In genomic region chr9:124209279-124209678, GRCh38 we compare ENCODE assay signal across 17 cellular contexts. TPM values are rescaled to one million over a fixed set of nuclear protein-coding genes. Genes with fewer than 3 reads are reported as not detected.
DNase-seq lines count a peak whose midpoint lies in the region; ATAC-seq, FAIRE-seq and TF ChIP-seq lines count a peak whose summit lies in the region.
"Had no signal": no experiment of that assay in that cellular context is flagged by ENCODE, and none has a peak within 500 bp of the region (broad histone marks: within the 10 kb centered on the region; RNA-seq: fewer than 3 reads in every experiment).

No MANE protein-coding gene starts in this region.

- no peaks in the 10 kb centered on the region for H3K23me2 ChIP-seq in H1 (ENCODE audit: low read depth, low read length)

- TF ChIP-seq POLR2A in H1 (IDR thresholded peaks at IDR 0.05; ENCODE audit: control extremely low read depth in 1 of 2, low read depth in 2 of 2, low read length in 2 of 2): no peak

- no peak for TF ChIP-seq EP300 in H1 (IDR thresholded peaks at IDR 0.05; ENCODE audit: borderline replicate concordance in 1 of 2, low read depth in 2 of 2, low read length in 2 of 2)

- ATAC-seq in activated CD8-positive, alpha-beta T cell treated with anti-CD3 and anti-CD28 coated beads, Interleukin-2, amount 10 ng/mL, durations not matched to agents 7 days and 5 days: no peak
- ATAC-seq in activated CD8-positive, alpha-beta T cell treated with anti-CD3 and anti-CD28 coated beads for 36 hours: no peak
- no peak for ATAC-seq in stimulated activated effector memory CD8-positive, alpha-beta T cell treated with anti-CD3 and anti-CD28 coated beads, Interleukin-12 subunit alpha, Interleukin-12 subunit beta, amount 100 ng/mL, for 72 hours
- ATAC-seq in left cardiac atrium: no peak
- ATAC-seq: PC-3 had no signal

- H3K36me3 Mint-ChIP-seq in activated CD8-positive, alpha-beta T cell treated with anti-CD3 and anti-CD28 coated beads, Interleukin-2, amount 10 ng/mL, durations not matched to agents 7 days and 5 days (ENCODE audit: low read depth): peaks cover 14% of the 10 kb centered on the region
- H3K36me3 Mint-ChIP-seq in activated CD8-positive, alpha-beta T cell treated with anti-CD3 and anti-CD28 coated beads for 36 hours (ENCODE audit: low read depth): no peaks in the 10 kb centered on the region
- H3K36me3 Mint-ChIP-seq in stimulated activated effector memory CD8-positive, alpha-beta T cell treated with anti-CD3 and anti-CD28 coated beads, Interleukin-12 subunit alpha, Interleukin-12 subunit beta, amount 100 ng/mL, for 72 hours: peaks cover 8% of the 10 kb centered on the region

- TF ChIP-seq RAD21 in H1 (IDR thresholded peaks at IDR 0.05 in 1 of 2, conservative IDR thresholded peaks at IDR 0.05 in 1 of 2; ENCODE audit: low read depth in 2 of 2, low read length in 2 of 2): peak in 1 of 2 experiments; percentile 41; a peak in 2 of 4 replicates

- peak overlapping the region; percentile 81 for H2AFZ ChIP-seq in H1 (ENCODE audit: low read length)

- DNase-seq in activated CD8-positive, alpha-beta T cell treated with anti-CD3 and anti-CD28 coated beads, Interleukin-2, amount 10 ng/mL, durations not matched to agents 7 days and 5 days: no peak
- no peak for DNase-seq in activated CD8-positive, alpha-beta T cell treated with anti-CD3 and anti-CD28 coated beads for 36 hours
- peak; percentile 43 for DNase-seq in NT2/D1 (ENCODE audit: low read depth, low spot score)
- DNase-seq in H1 (ENCODE audit: low read depth in 1 of 2, low spot score in 2 of 2): peak; percentile 31 to 59
- DNase-seq in stimulated activated effector memory CD8-positive, alpha-beta T cell treated with anti-CD3 and anti-CD28 coated beads, Interleukin-12 subunit alpha, Interleukin-12 subunit beta, amount 100 ng/mL, for 72 hours (ENCODE audit: low spot score in 2 of 2): no peak
- DNase-seq in left cardiac atrium: no peak
- no peak for DNase-seq in NCI-H2029 (lab: John Stamatoyannopoulos, UW)
- DNase-seq in NCI-H510A treated with DMSO at 0.1 percent for 48 hours (lab: John Stamatoyannopoulos, UW): no peak
- DNase-seq: activated CD8-positive, alpha-beta memory T cell treated with anti-CD3 and anti-CD28 coated beads, Interleukin-2, amount 50 U/mL, for 4 hours; activated naive CD4-positive, alpha-beta T cell treated with anti-CD3 and anti-CD28 coated beads, Interleukin-2, amount 50 U/mL, for 16 hours; HFFc6; NCI-H1048; PC-3; retina; substantia nigra had no signal

- no peak overlapping the region for H3K4ac ChIP-seq in H1 (replicated peaks; ENCODE audit: insufficient read length, low read depth, low read length)

- H3K23ac ChIP-seq in H1 (ENCODE audit: insufficient read length): no peak overlapping the region

- H3K27me3 Mint-ChIP-seq in activated CD8-positive, alpha-beta T cell treated with anti-CD3 and anti-CD28 coated beads, Interleukin-2, amount 10 ng/mL, durations not matched to agents 7 days and 5 days (ENCODE audit: low read depth): no peaks in the 10 kb centered on the region
- H3K27me3 Mint-ChIP-seq in activated CD8-positive, alpha-beta T cell treated with anti-CD3 and anti-CD28 coated beads for 36 hours: no peaks in the 10 kb centered on the region

- H2BK120ac ChIP-seq in H1 (replicated peaks; ENCODE audit: low read depth, low read length): no peak overlapping the region

- peaks cover 71% of the 10 kb centered on the region for H3K4me1 Mint-ChIP-seq in activated CD8-positive, alpha-beta T cell treated with anti-CD3 and anti-CD28 coated beads, Interleukin-2, amount 10 ng/mL, durations not matched to agents 7 days and 5 days (ENCODE audit: low read depth)
- H3K4me1 Mint-ChIP-seq in activated CD8-positive, alpha-beta T cell treated with anti-CD3 and anti-CD28 coated beads for 36 hours (ENCODE audit: low read depth): peaks cover 49% of the 10 kb centered on the region
- peaks cover 72% of the 10 kb centered on the region for H3K4me1 Mint-ChIP-seq in stimulated activated effector memory CD8-positive, alpha-beta T cell treated with anti-CD3 and anti-CD28 coated beads, Interleukin-12 subunit alpha, Interleukin-12 subunit beta, amount 100 ng/mL, for 72 hours

- POLR2A ChIA-PET in activated CD8-positive, alpha-beta T cell treated with anti-CD3 and anti-CD28 coated beads, Interleukin-2, amount 10 ng/mL, durations not matched to agents 7 days and 5 days (lab: Charles Lee): no interaction called here
- POLR2A ChIA-PET in activated CD8-positive, alpha-beta T cell treated with anti-CD3 and anti-CD28 coated beads for 36 hours (lab: Charles Lee): interaction anchor here (1.0 kb wide), 1 partner anchor 9 kb away, joined by 5 read pairs; no protein-coding TSS in a partner anchor
- POLR2A ChIA-PET in H1 (lab: Charles Lee; ENCODE audit: partially characterized antibody): interaction anchor here (1.3 kb wide), 1 partner anchor 12 kb away, joined by 3 read pairs; no protein-coding TSS in a partner anchor

- H3K9ac ChIP-seq in NT2/D1 (ENCODE audit: insufficient read length, low read depth): no peak overlapping the region
- H3K9ac ChIP-seq in H1 (replicated peaks in 1 of 4; ENCODE audit: extremely low read depth in 1 of 4, low read depth in 3 of 4, low read length in 3 of 4): no peak overlapping the region; a peak in 1 of 7 replicates

- H4K20me1 ChIP-seq in H1 (replicated peaks in 1 of 2; ENCODE audit: control insufficient read depth in 1 of 2, insufficient read depth in 2 of 2, low read length in 2 of 2): no peaks in the 10 kb centered on the region

- H3K4me1 ChIP-seq in NT2/D1 (ENCODE audit: insufficient read depth, insufficient read length) (peaks cover 4% of the 10 kb centered on the region), H1 (replicated peaks in 1 of 4; ENCODE audit: control insufficient read depth in 3 of 4, insufficient read depth in 4 of 4, low read length in 3 of 4) (peaks cover 0 to 4% (median 2%) of the 10 kb centered on the region in 4 experiments; a peak in 4 of 7 replicates)

- no peak for FAIRE-seq in H1 (lab: Jason Lieb, UNC)
- FAIRE-seq: bronchial epithelial cell had no signal

- no peak overlapping the region for H4K91ac ChIP-seq in H1 (replicated peaks; ENCODE audit: insufficient read length, low read length)

- peak overlapping the region; percentile 76 for H3K27ac Mint-ChIP-seq in activated CD8-positive, alpha-beta T cell treated with anti-CD3 and anti-CD28 coated beads, Interleukin-2, amount 10 ng/mL, durations not matched to agents 7 days and 5 days
- no peak overlapping the region for H3K27ac Mint-ChIP-seq in activated CD8-positive, alpha-beta T cell treated with anti-CD3 and anti-CD28 coated beads for 36 hours
- H3K27ac Mint-ChIP-seq in stimulated activated effector memory CD8-positive, alpha-beta T cell treated with anti-CD3 and anti-CD28 coated beads, Interleukin-12 subunit alpha, Interleukin-12 subunit beta, amount 100 ng/mL, for 72 hours: peak overlapping the region; percentile 1
- H3K27ac Mint-ChIP-seq: HFFc6 had no signal

- H3K9me3 ChIP-seq in NT2/D1 (ENCODE audit: insufficient read depth, low read length) (peaks cover 13% of the 10 kb centered on the region; the same call in 1 of the 2 replicates), H1 (ENCODE audit: insufficient read depth in 2 of 2, low read depth in 1 of 2, low read length in 1 of 2) (0 out of 4 replicates have a peak, but pooled peaks cover 0 to 2% of the 10 kb centered on the region in 2 experiments)

- no peak overlapping the region for H3K18ac ChIP-seq in H1 (ENCODE audit: extremely low read depth, low read length)

- H3K4me3 ChIP-seq in NT2/D1 (ENCODE audit: insufficient read length, low read depth) (no peak overlapping the region), H1 (ENCODE audit: extremely low read depth in 1 of 4, insufficient read depth in 2 of 4, low read depth in 3 of 4, low read length in 4 of 4) (no peak overlapping the region)

- peaks cover 4% of the 10 kb centered on the region for H3K9me3 Mint-ChIP-seq in activated CD8-positive, alpha-beta T cell treated with anti-CD3 and anti-CD28 coated beads, Interleukin-2, amount 10 ng/mL, durations not matched to agents 7 days and 5 days (ENCODE audit: insufficient read depth)
- peaks cover 2% of the 10 kb centered on the region for H3K9me3 Mint-ChIP-seq in activated CD8-positive, alpha-beta T cell treated with anti-CD3 and anti-CD28 coated beads for 36 hours
- H3K9me3 Mint-ChIP-seq in stimulated activated effector memory CD8-positive, alpha-beta T cell treated with anti-CD3 and anti-CD28 coated beads, Interleukin-12 subunit alpha, Interleukin-12 subunit beta, amount 100 ng/mL, for 72 hours: no peaks in the 10 kb centered on the region
- H3K9me3 Mint-ChIP-seq: HFFc6 had no signal

- no peak overlapping the region for H2BK15ac ChIP-seq in H1 (ENCODE audit: low read length)

- no peak overlapping the region for H3K27ac ChIP-seq in H1 (ENCODE audit: low read depth, low read length)

- H3K27me3 ChIP-seq in NT2/D1 (ENCODE audit: insufficient read depth, insufficient read length) (no peaks in the 10 kb centered on the region), H1 (replicated peaks in 1 of 4; ENCODE audit: control insufficient read depth in 3 of 4, extremely low read depth in 1 of 4, insufficient read depth in 3 of 4, low read length in 3 of 4) (no peaks in the 10 kb centered on the region)

- H3K14ac ChIP-seq in H1 (ENCODE audit: insufficient read length): no peak overlapping the region

- H2BK5ac ChIP-seq in H1 (ENCODE audit: low read depth, low read length): no peak overlapping the region

- H3K4me2 ChIP-seq in H1 (ENCODE audit: insufficient read depth in 1 of 2, low read depth in 2 of 2, low read length in 2 of 2): no peak overlapping the region

- no peak overlapping the region for H3K4me3 Mint-ChIP-seq in activated CD8-positive, alpha-beta T cell treated with anti-CD3 and anti-CD28 coated beads, Interleukin-2, amount 10 ng/mL, durations not matched to agents 7 days and 5 days
- H3K4me3 Mint-ChIP-seq in activated CD8-positive, alpha-beta T cell treated with anti-CD3 and anti-CD28 coated beads for 36 hours: no peak overlapping the region
- H3K4me3 Mint-ChIP-seq in stimulated activated effector memory CD8-positive, alpha-beta T cell treated with anti-CD3 and anti-CD28 coated beads, Interleukin-12 subunit alpha, Interleukin-12 subunit beta, amount 100 ng/mL, for 72 hours: peak overlapping the region; percentile 24
- H3K4me3 Mint-ChIP-seq: HFFc6, neural crest cell had no signal

- no peaks in the 10 kb centered on the region for H3K79me2 ChIP-seq in H1 (ENCODE audit: control insufficient read depth in 1 of 2, insufficient read depth in 2 of 2, low read length in 2 of 2)

- H3K36me3 ChIP-seq in NT2/D1 (ENCODE audit: insufficient read depth, insufficient read length, low read length) (no peaks in the 10 kb centered on the region), H1 (ENCODE audit: control insufficient read depth in 2 of 4, insufficient read depth in 4 of 4, low read length in 3 of 4) (no peaks in the 10 kb centered on the region)

- H4K5ac ChIP-seq in H1 (ENCODE audit: insufficient read length, low read depth, low read length): no peak overlapping the region

- TF ChIP-seq CTCF in activated CD8-positive, alpha-beta T cell treated with anti-CD3 and anti-CD28 coated beads for 36 hours (IDR thresholded peaks at IDR 0.05): no peak
- TF ChIP-seq CTCF in H1 (IDR thresholded peaks at IDR 0.05; ENCODE audit: control extremely low read depth in 1 of 3, insufficient read depth in 1 of 3, low read depth in 1 of 3, low read length in 3 of 3): peak in 2 of 3 experiments; percentile 22 to 37; a peak in 2 of 4 replicates

- CTCF ChIA-PET in activated CD8-positive, alpha-beta T cell treated with anti-CD3 and anti-CD28 coated beads, Interleukin-2, amount 10 ng/mL, durations not matched to agents 7 days and 5 days (lab: Charles Lee): no interaction called here
- CTCF ChIA-PET in activated CD8-positive, alpha-beta T cell treated with anti-CD3 and anti-CD28 coated beads for 36 hours (lab: Charles Lee): interaction anchor here (2.8 kb wide), 1 partner anchor 83 kb away, joined by 10 read pairs; no protein-coding TSS in a partner anchor
- CTCF ChIA-PET in H1 (lab: Charles Lee; ENCODE audit: partially characterized antibody): interaction anchor here (0.6 to 3.6 kb wide), 10 partner anchors 8 to 178 kb away, joined by 3 to 14 read pairs (median 4); no protein-coding TSS in a partner anchor

- WGBS in H1 (ENCODE audit: extremely low coverage in 1 of 2, insufficient coverage in 1 of 2, insufficient read length in 1 of 2, insufficient replicate concordance in 2 of 2, low coverage in 1 of 2, low lambda C conversion rate in 2 of 2, missing lambda C conversion rate in 1 of 2), 2 experiments: 55% methylated on average over 7 of the region's 7 CpGs; no CpG with 5 or more reads in 1 of the 2 experiments

- no peak overlapping the region for H2AK5ac ChIP-seq in H1 (ENCODE audit: low read depth, low read length)

- H4K8ac ChIP-seq in H1 (ENCODE audit: extremely low read depth, insufficient read depth, low read length): peak overlapping the region; percentile 16; the same call in 1 of the 2 replicates

- no peak overlapping the region for H3K56ac ChIP-seq in H1 (replicated peaks; ENCODE audit: insufficient read length, low read depth, low read length)

- H3K79me1 ChIP-seq in H1 (ENCODE audit: low read depth, low read length): no peaks in the 10 kb centered on the region

- H2BK12ac ChIP-seq in H1 (ENCODE audit: low read depth, low read length): peak overlapping the region; percentile 17; the same call in 1 of the 2 replicates

- H2BK20ac ChIP-seq in H1 (ENCODE audit: low read length): no peak overlapping the region

- intact Hi-C loops in activated CD8-positive, alpha-beta T cell treated with anti-CD3 and anti-CD28 coated beads for 36 hours (cut with micrococcal nuclease): no loop called here
- intact Hi-C loops in left cardiac atrium (cut with DNase I): no loop called here

RNA-seq across cellular contexts. Expression of gene NEK6, which starts 48.5 kb away (rescaled TPM):
- total RNA-seq in activated CD8-positive, alpha-beta T cell treated with anti-CD3 and anti-CD28 coated beads, Interleukin-2, amount 10 ng/mL, durations not matched to agents 7 days and 5 days: 10 to 100 TPM; 19.9 to 20.9 TPM
- 10 to 100 TPM; 20.2 to 21.8 TPM for total RNA-seq in activated CD8-positive, alpha-beta T cell treated with anti-CD3 and anti-CD28 coated beads for 36 hours
- total RNA-seq in H1 (2021; fragmentation: NEBNext Ultra II Directional; extraction: Animal tissue kit (Norgen Biotek cat#: 25700)): 16.6 and 19.7 TPM in 2 replicates
- polyA plus RNA-seq in H1 (2011; rRNA removed): 17.7 and 23.9 TPM in 2 replicates
- 12.8 TPM for polyA plus RNA-seq in H1 (2011; cell fraction: cytosol; rRNA removed)
- 19.1 TPM for polyA plus RNA-seq in H1 (2011; cell fraction: nucleus; rRNA removed)
- 8.7 to 13.7 TPM (median 12.4 TPM) in 4 replicates for polyA plus RNA-seq in H1 (2012, experiment 1 of 2)
- 6.3 TPM for polyA plus RNA-seq in H1 (2012, experiment 2 of 2)
- 9.1 TPM for polyA plus RNA-seq in H1 (2013, experiment 1 of 2)
- polyA plus RNA-seq in H1 (2013, experiment 2 of 2): 9.1 TPM
- polyA minus RNA-seq in H1 (2011; rRNA and poly(A)+ RNA removed): 21.8 and 31.4 TPM in 2 replicates
- 7.7 TPM for polyA minus RNA-seq in H1 (2011; cell fraction: cytosol; rRNA and poly(A)+ RNA removed)
- polyA minus RNA-seq in H1 (2011; cell fraction: nucleus; rRNA and poly(A)+ RNA removed): 18.9 TPM
- 10 to 100 TPM; 28.7 to 32.6 TPM for total RNA-seq in left cardiac atrium

Comparison
In these comparisons a context has a peak if more than half of its experiments do, and no peak if none do; other contexts are left out.
1. DNase-seq: peak in NT2/D1 (single experiment) and H1 (2 of 2); none in activated CD8-positive, alpha-beta T cell treated with anti-CD3 and anti-CD28 coated beads, Interleukin-2, amount 10 ng/mL, durations not matched to agents 7 days and 5 days (single experiment), activated CD8-positive, alpha-beta T cell treated with anti-CD3 and anti-CD28 coated beads for 36 hours (single experiment), stimulated activated effector memory CD8-positive, alpha-beta T cell treated with anti-CD3 and anti-CD28 coated beads, Interleukin-12 subunit alpha, Interleukin-12 subunit beta, amount 100 ng/mL, for 72 hours (0 of 2), left cardiac atrium (single experiment), NCI-H2029 (single experiment) and NCI-H510A treated with DMSO at 0.1 percent for 48 hours (single experiment).